Comparison of ENCODE assay signal across 2 cellular contexts in genomic region chr22:49970528-49971231, GRCh38.
A peak's percentile ranks its signal among the peaks of the same experiment; 100 is the strongest.
TF ChIP-seq lines count a peak whose summit lies in the region.

No MANE protein-coding gene starts in this region.

TF ChIP-seq in A549, 52 proteins besides CTCF, POLR2A, EP300 and RAD21 (continued from another document):
- TF ChIP-seq, protein P1, sequence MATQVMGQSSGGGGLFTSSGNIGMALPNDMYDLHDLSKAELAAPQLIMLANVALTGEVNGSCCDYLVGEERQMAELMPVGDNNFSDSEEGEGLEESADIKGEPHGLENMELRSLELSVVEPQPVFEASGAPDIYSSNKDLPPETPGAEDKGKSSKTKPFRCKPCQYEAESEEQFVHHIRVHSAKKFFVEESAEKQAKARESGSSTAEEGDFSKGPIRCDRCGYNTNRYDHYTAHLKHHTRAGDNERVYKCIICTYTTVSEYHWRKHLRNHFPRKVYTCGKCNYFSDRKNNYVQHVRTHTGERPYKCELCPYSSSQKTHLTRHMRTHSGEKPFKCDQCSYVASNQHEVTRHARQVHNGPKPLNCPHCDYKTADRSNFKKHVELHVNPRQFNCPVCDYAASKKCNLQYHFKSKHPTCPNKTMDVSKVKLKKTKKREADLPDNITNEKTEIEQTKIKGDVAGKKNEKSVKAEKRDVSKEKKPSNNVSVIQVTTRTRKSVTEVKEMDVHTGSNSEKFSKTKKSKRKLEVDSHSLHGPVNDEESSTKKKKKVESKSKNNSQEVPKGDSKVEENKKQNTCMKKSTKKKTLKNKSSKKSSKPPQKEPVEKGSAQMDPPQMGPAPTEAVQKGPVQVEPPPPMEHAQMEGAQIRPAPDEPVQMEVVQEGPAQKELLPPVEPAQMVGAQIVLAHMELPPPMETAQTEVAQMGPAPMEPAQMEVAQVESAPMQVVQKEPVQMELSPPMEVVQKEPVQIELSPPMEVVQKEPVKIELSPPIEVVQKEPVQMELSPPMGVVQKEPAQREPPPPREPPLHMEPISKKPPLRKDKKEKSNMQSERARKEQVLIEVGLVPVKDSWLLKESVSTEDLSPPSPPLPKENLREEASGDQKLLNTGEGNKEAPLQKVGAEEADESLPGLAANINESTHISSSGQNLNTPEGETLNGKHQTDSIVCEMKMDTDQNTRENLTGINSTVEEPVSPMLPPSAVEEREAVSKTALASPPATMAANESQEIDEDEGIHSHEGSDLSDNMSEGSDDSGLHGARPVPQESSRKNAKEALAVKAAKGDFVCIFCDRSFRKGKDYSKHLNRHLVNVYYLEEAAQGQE (IDR thresholded peaks at IDR 0.05) = no peak
- TF ChIP-seq RNF2 (IDR thresholded peaks at IDR 0.05; ENCODE audit: borderline replicate concordance, low read depth) (no peak), KDM5A (IDR thresholded peaks at IDR 0.05) (no peak), MAX (IDR thresholded peaks at IDR 0.05) (peak; percentile 99), JUNB (IDR thresholded peaks at IDR 0.05) (peak; percentile 81), CHD2 (IDR thresholded peaks at IDR 0.05; ENCODE audit: low read length, partially characterized antibody) (peak; percentile 46), FOXS1 (CRISPR knock-in tag; IDR thresholded peaks at IDR 0.05) (0 out of 2 replicates have a peak, but pooled peaks have one; percentile 30), ZFP36 (IDR thresholded peaks at IDR 0.05; ENCODE audit: borderline replicate concordance, partially characterized antibody) (no peak), HDAC2 (IDR thresholded peaks at IDR 0.05) (no peak), SMC3 (IDR thresholded peaks at IDR 0.05) (no peak), HOXB13 (CRISPR knock-in tag; IDR thresholded peaks at IDR 0.05; ENCODE audit: low read depth) (no peak), JUN (IDR thresholded peaks at IDR 0.05) (peak in 1 of 2 experiments; percentile 82; a peak in 3 of 5 replicates), ATOH8 (CRISPR knock-in tag; IDR thresholded peaks at IDR 0.05; ENCODE audit: low read depth) (no peak), MYC (IDR thresholded peaks at IDR 0.05; ENCODE audit: borderline replicate concordance, low read length) (peak; percentile 82), GATA3 (IDR thresholded peaks at IDR 0.05; ENCODE audit: borderline replicate concordance) (peak; percentile 67), PBX3 (IDR thresholded peaks at IDR 0.05) (no peak), MAFK (IDR thresholded peaks at IDR 0.05; ENCODE audit: partially characterized antibody) (peak; percentile 93), PHF8 (IDR thresholded peaks at IDR 0.05; ENCODE audit: borderline replicate concordance, low read depth) (peak; percentile 70; the same call in 1 of the 2 replicates)
- TF ChIP-seq, protein P2, sequence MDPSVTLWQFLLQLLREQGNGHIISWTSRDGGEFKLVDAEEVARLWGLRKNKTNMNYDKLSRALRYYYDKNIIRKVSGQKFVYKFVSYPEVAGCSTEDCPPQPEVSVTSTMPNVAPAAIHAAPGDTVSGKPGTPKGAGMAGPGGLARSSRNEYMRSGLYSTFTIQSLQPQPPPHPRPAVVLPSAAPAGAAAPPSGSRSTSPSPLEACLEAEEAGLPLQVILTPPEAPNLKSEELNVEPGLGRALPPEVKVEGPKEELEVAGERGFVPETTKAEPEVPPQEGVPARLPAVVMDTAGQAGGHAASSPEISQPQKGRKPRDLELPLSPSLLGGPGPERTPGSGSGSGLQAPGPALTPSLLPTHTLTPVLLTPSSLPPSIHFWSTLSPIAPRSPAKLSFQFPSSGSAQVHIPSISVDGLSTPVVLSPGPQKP (IDR thresholded peaks at IDR 0.05; ENCODE audit: low read depth, low read length) = no peak
- TF ChIP-seq, protein P3, sequence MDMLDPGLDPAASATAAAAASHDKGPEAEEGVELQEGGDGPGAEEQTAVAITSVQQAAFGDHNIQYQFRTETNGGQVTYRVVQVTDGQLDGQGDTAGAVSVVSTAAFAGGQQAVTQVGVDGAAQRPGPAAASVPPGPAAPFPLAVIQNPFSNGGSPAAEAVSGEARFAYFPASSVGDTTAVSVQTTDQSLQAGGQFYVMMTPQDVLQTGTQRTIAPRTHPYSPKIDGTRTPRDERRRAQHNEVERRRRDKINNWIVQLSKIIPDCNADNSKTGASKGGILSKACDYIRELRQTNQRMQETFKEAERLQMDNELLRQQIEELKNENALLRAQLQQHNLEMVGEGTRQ (IDR thresholded peaks at IDR 0.05) = peak; percentile 94
- TF ChIP-seq, protein P4, sequence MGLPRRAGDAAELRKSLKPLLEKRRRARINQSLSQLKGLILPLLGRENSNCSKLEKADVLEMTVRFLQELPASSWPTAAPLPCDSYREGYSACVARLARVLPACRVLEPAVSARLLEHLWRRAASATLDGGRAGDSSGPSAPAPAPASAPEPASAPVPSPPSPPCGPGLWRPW (IDR thresholded peaks at IDR 0.05) = no peak

TF ChIP-seq in liver, 16 proteins besides CTCF, POLR2A, EP300 and RAD21 (continued from another document):
- TF ChIP-seq, protein P1 (IDR thresholded peaks at IDR 0.05) = peak; percentile 86
